Comparison of ENCODE assay signal across 19 cellular contexts in genomic region chrX:20032201-20032600, GRCh38.
"Had no signal": no experiment of that assay in that cellular context is flagged by ENCODE, and none has a peak within 500 bp of the region (broad histone marks: within the 10 kb centered on the region; RNA-seq: fewer than 3 reads in every experiment).

No MANE protein-coding gene starts in this region.

- H3K4me3 Mint-ChIP-seq: memory B cell; mesothelial cell of epicardium; naive B cell; natural killer cell treated with Interleukin-12 subunit alpha and Interleukin-12 subunit beta and Interleukin-15 and Interleukin-18, amount 100 ng/mL, for 72 hours; neural crest cell; stimulated activated effector memory CD8-positive, alpha-beta T cell treated with anti-CD3 and anti-CD28 coated beads, Interleukin-12 subunit alpha, Interleukin-12 subunit beta, amount 100 ng/mL, for 72 hours; type B pancreatic cell had no signal

- H3K9me3 Mint-ChIP-seq: memory B cell; natural killer cell treated with Interleukin-12 subunit alpha and Interleukin-12 subunit beta and Interleukin-15 and Interleukin-18, amount 100 ng/mL, for 72 hours; stimulated activated effector memory CD8-positive, alpha-beta T cell treated with anti-CD3 and anti-CD28 coated beads, Interleukin-12 subunit alpha, Interleukin-12 subunit beta, amount 100 ng/mL, for 72 hours; type B pancreatic cell had no signal

- H3K4me1 ChIP-seq: lower lobe of right lung, prostate gland, right atrium auricular region, thyroid gland had no signal

- H3K27me3 ChIP-seq: right atrium auricular region, thyroid gland had no signal

- H3K27me3 Mint-ChIP-seq: naive B cell; natural killer cell treated with Interleukin-12 subunit alpha and Interleukin-12 subunit beta and Interleukin-15 and Interleukin-18, amount 100 ng/mL, for 72 hours; type B pancreatic cell had no signal

- H3K4me1 Mint-ChIP-seq: naive B cell; neural crest cell; stimulated activated effector memory CD8-positive, alpha-beta T cell treated with anti-CD3 and anti-CD28 coated beads, Interleukin-12 subunit alpha, Interleukin-12 subunit beta, amount 100 ng/mL, for 72 hours had no signal

- H3K27ac Mint-ChIP-seq: memory B cell; mesothelial cell of epicardium; natural killer cell treated with Interleukin-12 subunit alpha and Interleukin-12 subunit beta and Interleukin-15 and Interleukin-18, amount 100 ng/mL, for 72 hours; stimulated activated effector memory CD8-positive, alpha-beta T cell treated with anti-CD3 and anti-CD28 coated beads, Interleukin-12 subunit alpha, Interleukin-12 subunit beta, amount 100 ng/mL, for 72 hours; type B pancreatic cell had no signal

- H3K36me3 ChIP-seq: lower lobe of right lung, prostate gland, right atrium auricular region, stomach, thyroid gland had no signal

- H3K9me3 ChIP-seq: lower lobe of right lung, mucosa of descending colon, prostate gland, right atrium auricular region, stomach, thyroid gland had no signal

- DNase-seq: dorsolateral prefrontal cortex; effector CD4-positive, alpha-beta T cell; left ventricle myocardium superior; lower lobe of right lung; mucosa of descending colon; naive B cell; stimulated activated CD4-positive, alpha-beta T cell treated with anti-CD3 and anti-CD28 coated beads, Interleukin-2, amount 100 ng/mL, for 24 hours; stimulated activated CD4-positive, alpha-beta T cell treated with anti-CD3 and anti-CD28 coated beads, Interleukin-4, amount 100 ng/mL, for 24 hours; stimulated activated naive CD4-positive, alpha-beta T cell treated with Interleukin-2 at 50 U/mL for 16 hours; stomach; thyroid gland had no signal

- H3K4me3 ChIP-seq: dorsolateral prefrontal cortex, lower lobe of right lung, mucosa of descending colon, prostate gland, right atrium auricular region, stomach, thyroid gland had no signal

- H3K27ac ChIP-seq: dorsolateral prefrontal cortex, lower lobe of right lung, prostate gland, right atrium auricular region, stomach, thyroid gland had no signal

- H3K36me3 Mint-ChIP-seq: memory B cell; mesothelial cell of epicardium; natural killer cell treated with Interleukin-12 subunit alpha and Interleukin-12 subunit beta and Interleukin-15 and Interleukin-18, amount 100 ng/mL, for 72 hours; stimulated activated effector memory CD8-positive, alpha-beta T cell treated with anti-CD3 and anti-CD28 coated beads, Interleukin-12 subunit alpha, Interleukin-12 subunit beta, amount 100 ng/mL, for 72 hours had no signal
